9 cellular contexts compared by ENCODE assay signal in the genomic region with DNA sequence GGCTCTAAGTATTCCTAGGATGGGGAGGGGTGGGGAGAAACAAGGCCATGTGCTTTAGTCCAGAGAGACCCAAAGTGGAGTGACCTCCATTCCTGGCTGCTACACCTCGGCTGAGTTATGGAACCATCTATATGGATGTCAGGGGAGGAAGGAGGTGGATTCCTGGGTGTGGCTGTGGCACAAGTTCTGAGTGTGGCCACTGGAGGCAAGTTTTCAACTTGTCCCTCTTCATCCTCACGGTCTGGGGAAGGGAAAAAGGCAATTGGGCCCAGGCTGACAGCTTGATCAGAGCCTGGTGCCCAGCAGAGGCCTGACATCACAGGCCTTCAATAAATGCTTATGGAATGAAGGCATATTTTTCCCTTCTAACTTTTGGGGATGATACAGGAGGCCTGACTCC. TPM values are rescaled to one million over a fixed set of nuclear protein-coding genes. Genes with fewer than 3 reads are reported as not detected.
DNase-seq lines count a peak whose midpoint lies in the region; ATAC-seq lines count a peak whose summit lies in the region.
"Had no signal": no experiment of that assay in that cellular context is flagged by ENCODE, and none has a peak within 500 bp of the region (broad histone marks: within the 10 kb centered on the region; RNA-seq: fewer than 3 reads in every experiment).

No MANE protein-coding gene starts in this region.

- no peaks in the 10 kb centered on the region for H3K27me3 Mint-ChIP-seq in activated T-helper 2 cell treated with anti-CD3 and anti-CD28 coated beads, Interferon-gamma antibody, Interleukin-2, Interleukin-4, amounts not matched to agents 10 μg/mL and 5 μg/mL and 100 μg/mL, durations not matched to agents 14 hours and 24 hours and 36 hours (ENCODE audit: low read depth)
- no peaks in the 10 kb centered on the region for H3K27me3 Mint-ChIP-seq in naive B cell

- intact Hi-C loops in activated T-helper 2 cell treated with anti-CD3 and anti-CD28 coated beads, Interferon-gamma antibody, Interleukin-2, Interleukin-4, amounts not matched to agents 10 μg/mL and 5 μg/mL and 100 μg/mL, durations not matched to agents 14 hours and 24 hours and 36 hours (cut with micrococcal nuclease) = no loop called here

- no peak overlapping the region for H3K27ac Mint-ChIP-seq in activated T-helper 2 cell treated with anti-CD3 and anti-CD28 coated beads, Interferon-gamma antibody, Interleukin-2, Interleukin-4, amounts not matched to agents 10 μg/mL and 5 μg/mL and 100 μg/mL, durations not matched to agents 14 hours and 24 hours and 36 hours
- peak overlapping the region in 4 of 6 donors; percentile 79 to 96 (median 92) for H3K27ac Mint-ChIP-seq in naive B cell

- ATAC-seq in naive B cell (ENCODE audit: low read depth in 2 of 2) (no peak), HG02798 (IDR thresholded peaks at IDR 0.05; ENCODE audit: poor library complexity, unreplicated experiment) (no peak), HG03280 (IDR thresholded peaks at IDR 0.05; ENCODE audit: unreplicated experiment) (no peak)
- ATAC-seq: pancreas had no signal

- DNase-seq in A172 (ENCODE audit: low spot score) = peak; percentile 57
- DNase-seq in ELR (ENCODE audit: low read depth) = peak; percentile 40
- no peak for DNase-seq in activated T-helper 2 cell treated with anti-CD3 and anti-CD28 coated beads, Interferon-gamma antibody, Interleukin-2, Interleukin-4, amounts not matched to agents 10 μg/mL and 5 μg/mL and 100 μg/mL, durations not matched to agents 14 hours and 24 hours and 36 hours (ENCODE audit: low spot score)
- no peak for DNase-seq in naive B cell
- no peak for DNase-seq in NCI-H510A (lab: John Stamatoyannopoulos, UW)
- no peak for DNase-seq in NCI-H446 treated with DMSO at 0.1 percent for 48 hours (lab: John Stamatoyannopoulos, UW)

- H3K36me3 Mint-ChIP-seq in activated T-helper 2 cell treated with anti-CD3 and anti-CD28 coated beads, Interferon-gamma antibody, Interleukin-2, Interleukin-4, amounts not matched to agents 10 μg/mL and 5 μg/mL and 100 μg/mL, durations not matched to agents 14 hours and 24 hours and 36 hours (ENCODE audit: low read depth) = peaks cover 13% of the 10 kb centered on the region
- no peaks in the 10 kb centered on the region for H3K36me3 Mint-ChIP-seq in naive B cell

- H3K9me3 Mint-ChIP-seq in activated T-helper 2 cell treated with anti-CD3 and anti-CD28 coated beads, Interferon-gamma antibody, Interleukin-2, Interleukin-4, amounts not matched to agents 10 μg/mL and 5 μg/mL and 100 μg/mL, durations not matched to agents 14 hours and 24 hours and 36 hours = no peaks in the 10 kb centered on the region
- no peaks in the 10 kb centered on the region for H3K9me3 Mint-ChIP-seq in naive B cell

- H3K4me1 Mint-ChIP-seq in activated T-helper 2 cell treated with anti-CD3 and anti-CD28 coated beads, Interferon-gamma antibody, Interleukin-2, Interleukin-4, amounts not matched to agents 10 μg/mL and 5 μg/mL and 100 μg/mL, durations not matched to agents 14 hours and 24 hours and 36 hours (ENCODE audit: low read depth) = peaks cover 35% of the 10 kb centered on the region
- peaks cover 35 to 37% (median 37%) of the 10 kb centered on the region in 3 donors for H3K4me1 Mint-ChIP-seq in naive B cell

- H3K4me3 Mint-ChIP-seq in activated T-helper 2 cell treated with anti-CD3 and anti-CD28 coated beads, Interferon-gamma antibody, Interleukin-2, Interleukin-4, amounts not matched to agents 10 μg/mL and 5 μg/mL and 100 μg/mL, durations not matched to agents 14 hours and 24 hours and 36 hours (ENCODE audit: low read depth) = peak overlapping the region; percentile 95
- H3K4me3 Mint-ChIP-seq in naive B cell = peak overlapping the region in 5 of 8 donors; percentile 80 to 97 (median 94)

RNA-seq across cellular contexts. Expression of a gene that starts 2.0 kb away (rescaled TPM):
- total RNA-seq in A172 (2014; rRNA removed; shearing (Covaris generic)) = 57.5 and 59.8 TPM in 2 replicates
- 40.7 and 41.7 TPM in 2 replicates for total RNA-seq in activated T-helper 2 cell treated with anti-CD3 and anti-CD28 coated beads, Interferon-gamma antibody, Interleukin-2, Interleukin-4, amounts not matched to agents 10 μg/mL and 5 μg/mL and 100 μg/mL, durations not matched to agents 14 hours and 24 hours and 36 hours
- polyA plus RNA-seq in naive B cell (ENCODE audit: low read depth in 6 of 6) = 1 to 10 TPM in 4 of 6 donors, under 1 TPM in 2; 0.22 to 6.4 (median 1.7) TPM

RNA-seq across cellular contexts. Expression of a gene that starts 39.1 kb away (rescaled TPM):
- total RNA-seq in A172 (2014; rRNA removed; shearing (Covaris generic)) = 23.1 and 27.1 TPM in 2 replicates
- total RNA-seq in activated T-helper 2 cell treated with anti-CD3 and anti-CD28 coated beads, Interferon-gamma antibody, Interleukin-2, Interleukin-4, amounts not matched to agents 10 μg/mL and 5 μg/mL and 100 μg/mL, durations not matched to agents 14 hours and 24 hours and 36 hours = 53.2 and 53.4 TPM in 2 replicates
- 10 to 100 TPM; 11.7 to 22.6 (median 13.6) TPM for polyA plus RNA-seq in naive B cell (ENCODE audit: low read depth in 6 of 6)

Comparison
In these comparisons a context has a peak if more than half of its experiments do, and no peak if none do; other contexts are left out.
1. DNase-seq: peak in A172 (single experiment) and ELR (single experiment); none in activated T-helper 2 cell treated with anti-CD3 and anti-CD28 coated beads, Interferon-gamma antibody, Interleukin-2, Interleukin-4, amounts not matched to agents 10 μg/mL and 5 μg/mL and 100 μg/mL, durations not matched to agents 14 hours and 24 hours and 36 hours (single experiment), naive B cell (single experiment), NCI-H510A (single experiment) and NCI-H446 treated with DMSO at 0.1 percent for 48 hours (single experiment).